28 cellular contexts compared by ENCODE assay signal in the genomic region with DNA sequence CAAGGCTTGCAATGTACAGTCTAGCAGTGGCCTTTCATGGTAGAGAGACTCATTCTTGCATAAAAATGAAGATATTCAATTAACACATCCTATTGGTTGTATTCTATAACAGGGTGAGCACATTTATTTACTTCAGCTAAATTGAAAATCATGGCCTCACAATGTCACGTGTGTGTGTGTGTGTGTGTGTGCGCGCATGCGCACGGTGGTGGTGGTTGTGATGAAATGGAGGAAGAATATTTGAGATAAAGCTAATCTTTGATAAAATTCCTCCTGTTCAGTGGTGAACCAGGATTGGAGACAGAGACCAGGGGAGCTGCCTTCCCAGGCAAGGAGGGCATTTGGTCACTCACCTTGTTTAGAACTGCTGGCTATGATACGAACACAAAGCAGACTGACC.
"Had no signal": no experiment of that assay in that cellular context is flagged by ENCODE, and none has a peak within 500 bp of the region (broad histone marks: within the 10 kb centered on the region; RNA-seq: fewer than 3 reads in every experiment).

No MANE protein-coding gene starts in this region.

- DNase-seq: colonic mucosa; cortex of kidney; dermis blood vessel endothelial cell; dorsolateral prefrontal cortex; effector CD4-positive, alpha-beta T cell; effector CD8-positive, alpha-beta T cell; effector memory CD4-positive, alpha-beta T cell; effector memory CD8-positive, alpha-beta T cell; endodermal cell; erythroblast; esophagus squamous epithelium; foreskin fibroblast; foreskin keratinocyte; foreskin melanocyte; gastrocnemius medialis; glutamatergic neuron; head of caudate nucleus; heart left ventricle; heart right ventricle had no signal

- H3K27ac ChIP-seq: colonic mucosa, coronary artery, dorsolateral prefrontal cortex, epithelial cell of prostate, esophagus muscularis mucosa, esophagus squamous epithelium, foreskin keratinocyte, gastrocnemius medialis, gastroesophageal sphincter, heart left ventricle, heart right ventricle had no signal

- H3K36me3 ChIP-seq: colonic mucosa, esophagus muscularis mucosa, esophagus squamous epithelium, gastrocnemius medialis, gastroesophageal sphincter, heart left ventricle, heart right ventricle had no signal

- H3K4me3 ChIP-seq: colonic mucosa, coronary artery, dorsolateral prefrontal cortex, esophagus muscularis mucosa, esophagus squamous epithelium, gastrocnemius medialis, gastroesophageal sphincter, heart left ventricle, heart right ventricle had no signal

- H3K9me3 ChIP-seq: colonic mucosa, esophagus muscularis mucosa, gastrocnemius medialis, gastroesophageal sphincter, heart left ventricle had no signal

- ATAC-seq: effector memory CD8-positive, alpha-beta T cell; esophagus mucosa; foreskin keratinocyte; gastrocnemius medialis; gastroesophageal sphincter; heart left ventricle; heart right ventricle had no signal

- H3K4me1 ChIP-seq: colonic mucosa, esophagus muscularis mucosa, esophagus squamous epithelium, foreskin keratinocyte, gastrocnemius medialis, gastroesophageal sphincter, heart left ventricle, heart right ventricle had no signal

- FAIRE-seq: colon, endometrium, endothelial cell of umbilical vein, frontal cortex had no signal

- H3K27me3 ChIP-seq: colonic mucosa, dorsolateral prefrontal cortex, esophagus muscularis mucosa, esophagus squamous epithelium, foreskin keratinocyte, gastrocnemius medialis, gastroesophageal sphincter had no signal
